Comparison of ENCODE assay signal across 1 cellular context in the genomic region with DNA sequence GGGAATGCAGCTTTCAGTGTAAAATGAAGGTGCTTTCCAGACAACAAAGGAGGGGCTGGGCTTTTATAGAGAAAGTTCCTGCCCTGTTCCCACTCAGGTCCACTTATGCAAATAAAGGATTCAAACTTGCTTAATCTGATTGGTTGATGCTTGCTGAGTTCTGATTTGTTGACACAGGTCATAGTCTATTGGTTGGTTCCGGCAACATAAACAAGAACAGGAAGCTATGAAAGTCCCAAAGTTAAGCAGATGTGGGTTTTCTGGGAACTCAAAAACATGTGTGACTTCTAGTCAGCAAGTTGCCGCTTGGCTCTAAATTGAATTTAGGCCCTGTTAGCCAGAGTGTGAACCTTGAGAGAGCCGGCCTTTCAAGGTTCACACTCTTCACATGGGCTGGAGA.
TF ChIP-seq lines count a peak whose summit lies in the region.

No MANE protein-coding gene starts in this region.

TF ChIP-seq in SK-N-SH, 30 proteins besides CTCF, POLR2A, EP300 and RAD21 (continued from another document):
- TF ChIP-seq REST (IDR thresholded peaks at IDR 0.05; ENCODE audit: low read depth, low read length): no peak
- no peak for TF ChIP-seq NFIC (IDR thresholded peaks at IDR 0.05; ENCODE audit: borderline replicate concordance)
- no peak for TF ChIP-seq GABPA (IDR thresholded peaks at IDR 0.05; ENCODE audit: low read depth)
- TF ChIP-seq TAF1 (IDR thresholded peaks at IDR 0.05; ENCODE audit: borderline replicate concordance, low read depth, low read length): no peak
- TF ChIP-seq, protein P1, sequence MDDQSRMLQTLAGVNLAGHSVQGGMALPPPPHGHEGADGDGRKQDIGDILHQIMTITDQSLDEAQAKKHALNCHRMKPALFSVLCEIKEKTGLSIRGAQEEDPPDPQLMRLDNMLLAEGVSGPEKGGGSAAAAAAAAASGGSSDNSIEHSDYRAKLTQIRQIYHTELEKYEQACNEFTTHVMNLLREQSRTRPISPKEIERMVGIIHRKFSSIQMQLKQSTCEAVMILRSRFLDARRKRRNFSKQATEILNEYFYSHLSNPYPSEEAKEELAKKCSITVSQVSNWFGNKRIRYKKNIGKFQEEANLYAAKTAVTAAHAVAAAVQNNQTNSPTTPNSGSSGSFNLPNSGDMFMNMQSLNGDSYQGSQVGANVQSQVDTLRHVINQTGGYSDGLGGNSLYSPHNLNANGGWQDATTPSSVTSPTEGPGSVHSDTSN (IDR thresholded peaks at IDR 0.05): no peak
- TF ChIP-seq, protein P2, sequence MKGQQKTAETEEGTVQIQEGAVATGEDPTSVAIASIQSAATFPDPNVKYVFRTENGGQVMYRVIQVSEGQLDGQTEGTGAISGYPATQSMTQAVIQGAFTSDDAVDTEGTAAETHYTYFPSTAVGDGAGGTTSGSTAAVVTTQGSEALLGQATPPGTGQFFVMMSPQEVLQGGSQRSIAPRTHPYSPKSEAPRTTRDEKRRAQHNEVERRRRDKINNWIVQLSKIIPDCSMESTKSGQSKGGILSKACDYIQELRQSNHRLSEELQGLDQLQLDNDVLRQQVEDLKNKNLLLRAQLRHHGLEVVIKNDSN (IDR thresholded peaks at IDR 0.05; ENCODE audit: borderline replicate concordance, low read depth): no peak
